Comparison of ENCODE assay signal across 2 cellular contexts in genomic region chr12:121095544-121096198, GRCh38.
TF ChIP-seq lines count a peak whose summit lies in the region.

No MANE protein-coding gene starts in this region.

TF ChIP-seq in HEK293, 187 proteins besides CTCF, POLR2A, EP300 and RAD21 (continued from another document and continues in another):
- TF ChIP-seq ZSCAN5A (tag by site-specific recombination; IDR thresholded peaks at IDR 0.05) (no peak), EGR2 (tag by site-specific recombination; IDR thresholded peaks at IDR 0.05; ENCODE audit: low read depth) (peak; percentile 99), ZNF121 (tag by site-specific recombination; IDR thresholded peaks at IDR 0.05) (no peak), ZNF292 (tag by site-specific recombination; IDR thresholded peaks at IDR 0.05; ENCODE audit: borderline replicate concordance, low read depth) (no peak), GLIS1 (tag by site-specific recombination; IDR thresholded peaks at IDR 0.05) (peak; percentile 35; the same call in 1 of the 2 replicates), WT1 (tag by site-specific recombination; IDR thresholded peaks at IDR 0.05) (no peak), BCL11A (tag by site-specific recombination; IDR thresholded peaks at IDR 0.05; ENCODE audit: low read depth) (no peak), AEBP2 (tag by site-specific recombination; IDR thresholded peaks at IDR 0.05; ENCODE audit: borderline replicate concordance) (no peak), SALL2 (tag by site-specific recombination; IDR thresholded peaks at IDR 0.05; ENCODE audit: borderline replicate concordance) (no peak), ZNF112 (tag by site-specific recombination; IDR thresholded peaks at IDR 0.05) (no peak), SP3 (tag by site-specific recombination; IDR thresholded peaks at IDR 0.05) (peak; percentile 64), ZNF394 (tag by site-specific recombination; IDR thresholded peaks at IDR 0.05; ENCODE audit: borderline replicate concordance) (no peak), BCL11B (tag by site-specific recombination; IDR thresholded peaks at IDR 0.05; ENCODE audit: low read depth) (no peak), ZNF175 (tag by site-specific recombination; IDR thresholded peaks at IDR 0.05) (no peak), SP2 (tag by site-specific recombination; IDR thresholded peaks at IDR 0.05) (peak; percentile 30; the same call in 1 of the 2 replicates), OVOL3 (tag by site-specific recombination; IDR thresholded peaks at IDR 0.05) (no peak), ZNF585B (tag by site-specific recombination; IDR thresholded peaks at IDR 0.05) (no peak), ZNF221 (tag by site-specific recombination; IDR thresholded peaks at IDR 0.05; ENCODE audit: borderline replicate concordance) (no peak), ZNF747 (tag by site-specific recombination; IDR thresholded peaks at IDR 0.05) (no peak), ZNF24 (tag by site-specific recombination; IDR thresholded peaks at IDR 0.05) (peak; percentile 77), ZNF768 (tag by site-specific recombination; IDR thresholded peaks at IDR 0.05) (no peak), ZSCAN16 (tag by site-specific recombination; IDR thresholded peaks at IDR 0.05) (no peak), ZNF510 (tag by site-specific recombination; IDR thresholded peaks at IDR 0.05; ENCODE audit: insufficient replicate concordance) (no peak), KLF16 (tag by site-specific recombination; IDR thresholded peaks at IDR 0.05) (peak; percentile 70; the same call in 1 of the 2 replicates), ZNF600 (tag by site-specific recombination; IDR thresholded peaks at IDR 0.05) (peak; percentile 92), ZFHX2 (tag by site-specific recombination; conservative IDR thresholded peaks at IDR 0.05) (peak; percentile 100), ZNF248 (tag by site-specific recombination; IDR thresholded peaks at IDR 0.05) (no peak), ZBTB6 (tag by site-specific recombination; IDR thresholded peaks at IDR 0.05) (no peak), ZNF174 (tag by site-specific recombination; IDR thresholded peaks at IDR 0.05) (no peak), ZNF792 (tag by site-specific recombination; IDR thresholded peaks at IDR 0.05) (no peak; the same call in 1 of the 2 replicates), GLI4 (tag by site-specific recombination; IDR thresholded peaks at IDR 0.05) (no peak), TCF7L2 (IDR thresholded peaks at IDR 0.05; ENCODE audit: borderline replicate concordance, low read depth, low read length) (no peak), ZNF701 (tag by site-specific recombination; IDR thresholded peaks at IDR 0.05) (no peak), ZNF707 (tag by site-specific recombination; IDR thresholded peaks at IDR 0.05) (no peak), KLF9 (tag by site-specific recombination; IDR thresholded peaks at IDR 0.05; ENCODE audit: low read depth) (peak; percentile 68; the same call in 1 of the 2 replicates), ZNF548 (tag by site-specific recombination; IDR thresholded peaks at IDR 0.05) (peak; percentile 50; the same call in 1 of the 2 replicates)

TF ChIP-seq in WTC11, 78 proteins besides CTCF, POLR2A, EP300 and RAD21 (continued from another document):
- peak; percentile 50; the same call in 1 of the 2 replicates for TF ChIP-seq FOXP1 (CRISPR knock-in tag; IDR thresholded peaks at IDR 0.05; ENCODE audit: borderline replicate concordance)
- TF ChIP-seq ZNF219 (CRISPR knock-in tag; IDR thresholded peaks at IDR 0.05; ENCODE audit: borderline replicate concordance), result no peak
- TF ChIP-seq ELF4 (CRISPR knock-in tag; IDR thresholded peaks at IDR 0.05; ENCODE audit: low read depth), result no peak
- no peak for TF ChIP-seq FOXK1 (CRISPR knock-in tag; IDR thresholded peaks at IDR 0.05)
- no peak for TF ChIP-seq CDX4 (CRISPR knock-in tag; IDR thresholded peaks at IDR 0.05; ENCODE audit: borderline replicate concordance)
- TF ChIP-seq MAX (CRISPR knock-in tag; IDR thresholded peaks at IDR 0.05), result 0 out of 2 replicates have a peak, but pooled peaks have one; percentile 42
- no peak for TF ChIP-seq JAZF1 (CRISPR knock-in tag; IDR thresholded peaks at IDR 0.05)
- TF ChIP-seq AR (CRISPR knock-in tag; IDR thresholded peaks at IDR 0.05), result no peak
- no peak for TF ChIP-seq CREM (CRISPR knock-in tag; IDR thresholded peaks at IDR 0.05)
- TF ChIP-seq ZNF232 (CRISPR knock-in tag; IDR thresholded peaks at IDR 0.05), result no peak
- TF ChIP-seq TEAD4 (CRISPR knock-in tag; IDR thresholded peaks at IDR 0.05), result no peak
- TF ChIP-seq ZNF671 (CRISPR knock-in tag; IDR thresholded peaks at IDR 0.05), result no peak
- no peak for TF ChIP-seq STAT6 (CRISPR knock-in tag; conservative IDR thresholded peaks at IDR 0.05; ENCODE audit: low read depth)
- TF ChIP-seq NFE2L1 (CRISPR knock-in tag; IDR thresholded peaks at IDR 0.05), result 0 out of 2 replicates have a peak, but pooled peaks have one; percentile 38
- TF ChIP-seq NR2C2 (CRISPR knock-in tag; IDR thresholded peaks at IDR 0.05), result no peak
- TF ChIP-seq SOX15 (CRISPR knock-in tag; IDR thresholded peaks at IDR 0.05), result no peak
- TF ChIP-seq SMAD4 (CRISPR knock-in tag; IDR thresholded peaks at IDR 0.05), result no peak
- no peak for TF ChIP-seq ETV6 (CRISPR knock-in tag; IDR thresholded peaks at IDR 0.05)
- no peak for TF ChIP-seq GABPB1 (CRISPR knock-in tag; IDR thresholded peaks at IDR 0.05)
